In the genomic region with DNA sequence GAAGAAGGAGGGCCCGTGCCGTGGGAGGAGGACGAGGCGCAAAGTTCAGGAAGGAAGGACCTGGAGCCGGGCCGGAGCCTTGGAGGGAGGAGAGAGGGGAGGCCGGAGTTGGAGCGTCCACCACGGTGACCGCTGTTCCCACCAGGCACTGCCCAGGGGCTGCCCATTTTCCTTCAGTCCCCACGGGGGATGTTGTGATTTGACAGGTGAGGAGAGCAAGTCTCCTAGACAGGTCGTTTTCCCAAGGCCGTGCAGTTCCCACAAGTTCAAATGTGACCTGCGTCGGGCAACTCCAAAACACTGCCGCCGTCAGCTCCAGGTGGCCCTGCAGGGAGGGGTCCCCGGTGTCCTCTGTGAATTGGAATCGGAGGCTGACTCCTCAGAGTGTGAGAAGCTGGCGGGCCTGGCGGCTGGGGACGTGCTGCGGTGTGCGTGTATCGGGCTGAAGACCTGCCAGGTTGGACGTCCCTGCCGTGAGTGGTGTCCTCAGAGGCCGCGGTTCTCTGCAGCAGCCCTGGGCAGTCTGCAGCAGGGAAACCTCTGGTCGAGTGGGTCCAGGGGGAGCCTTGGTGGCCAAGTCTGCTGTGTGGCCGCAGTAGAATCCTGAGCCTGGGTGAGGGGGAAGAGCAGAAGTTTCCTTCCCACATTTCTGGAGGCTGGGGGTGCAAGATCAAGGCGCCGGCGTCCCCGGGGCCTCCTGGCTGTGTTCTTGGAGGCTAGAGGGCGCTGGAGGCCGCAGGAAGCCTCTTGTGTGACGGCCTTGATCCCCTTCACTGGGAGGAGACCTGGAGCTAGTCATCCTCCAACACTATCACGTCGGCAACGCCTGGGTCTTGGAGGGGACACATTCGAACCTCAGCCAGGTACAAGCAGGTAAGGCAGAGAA, we compare ENCODE assay signal across 1 cellular context.
TF ChIP-seq lines count a peak whose summit lies in the region.

No MANE protein-coding gene starts in this region.

TF ChIP-seq in HepG2, 621 proteins besides CTCF, POLR2A, EP300 and RAD21 (continued from another document and continues in another):
- TF ChIP-seq, protein P1, sequence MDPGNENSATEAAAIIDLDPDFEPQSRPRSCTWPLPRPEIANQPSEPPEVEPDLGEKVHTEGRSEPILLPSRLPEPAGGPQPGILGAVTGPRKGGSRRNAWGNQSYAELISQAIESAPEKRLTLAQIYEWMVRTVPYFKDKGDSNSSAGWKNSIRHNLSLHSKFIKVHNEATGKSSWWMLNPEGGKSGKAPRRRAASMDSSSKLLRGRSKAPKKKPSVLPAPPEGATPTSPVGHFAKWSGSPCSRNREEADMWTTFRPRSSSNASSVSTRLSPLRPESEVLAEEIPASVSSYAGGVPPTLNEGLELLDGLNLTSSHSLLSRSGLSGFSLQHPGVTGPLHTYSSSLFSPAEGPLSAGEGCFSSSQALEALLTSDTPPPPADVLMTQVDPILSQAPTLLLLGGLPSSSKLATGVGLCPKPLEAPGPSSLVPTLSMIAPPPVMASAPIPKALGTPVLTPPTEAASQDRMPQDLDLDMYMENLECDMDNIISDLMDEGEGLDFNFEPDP (CRISPR knock-in tag; conservative IDR thresholded peaks at IDR 0.05): no peak
- TF ChIP-seq LCORL (IDR thresholded peaks at IDR 0.05): no peak
- 0 out of 2 replicates have a peak, but pooled peaks have one; percentile 29 for TF ChIP-seq LCORL (CRISPR knock-in tag; IDR thresholded peaks at IDR 0.05)
- TF ChIP-seq CHCHD3 (CRISPR knock-in tag; IDR thresholded peaks at IDR 0.05): no peak
- peak; percentile 46; the same call in 1 of the 2 replicates for TF ChIP-seq TBX2 (CRISPR knock-in tag; IDR thresholded peaks at IDR 0.05; ENCODE audit: borderline replicate concordance)
- no peak for TF ChIP-seq ZNF557 (CRISPR knock-in tag; IDR thresholded peaks at IDR 0.05)
- 0 out of 2 replicates have a peak, but pooled peaks have one; percentile 31 for TF ChIP-seq ZNF776 (CRISPR knock-in tag; IDR thresholded peaks at IDR 0.05)
- TF ChIP-seq ZFP1 (CRISPR knock-in tag; IDR thresholded peaks at IDR 0.05): no peak
- no peak for TF ChIP-seq NFE2 (CRISPR knock-in tag; IDR thresholded peaks at IDR 0.05)
- TF ChIP-seq ZNF772 (CRISPR knock-in tag; IDR thresholded peaks at IDR 0.05): no peak
- TF ChIP-seq ZNF354B (CRISPR knock-in tag; IDR thresholded peaks at IDR 0.05): no peak
- no peak for TF ChIP-seq NPAS2 (CRISPR knock-in tag; IDR thresholded peaks at IDR 0.05; ENCODE audit: borderline replicate concordance)
- no peak for TF ChIP-seq ZNF850 (CRISPR knock-in tag; conservative IDR thresholded peaks at IDR 0.05)
- no peak for TF ChIP-seq MTA1 (CRISPR knock-in tag; IDR thresholded peaks at IDR 0.05; ENCODE audit: borderline replicate concordance)
- no peak for TF ChIP-seq ZNF484 (CRISPR knock-in tag; IDR thresholded peaks at IDR 0.05; ENCODE audit: borderline replicate concordance, low read depth)
- TF ChIP-seq, protein P2, sequence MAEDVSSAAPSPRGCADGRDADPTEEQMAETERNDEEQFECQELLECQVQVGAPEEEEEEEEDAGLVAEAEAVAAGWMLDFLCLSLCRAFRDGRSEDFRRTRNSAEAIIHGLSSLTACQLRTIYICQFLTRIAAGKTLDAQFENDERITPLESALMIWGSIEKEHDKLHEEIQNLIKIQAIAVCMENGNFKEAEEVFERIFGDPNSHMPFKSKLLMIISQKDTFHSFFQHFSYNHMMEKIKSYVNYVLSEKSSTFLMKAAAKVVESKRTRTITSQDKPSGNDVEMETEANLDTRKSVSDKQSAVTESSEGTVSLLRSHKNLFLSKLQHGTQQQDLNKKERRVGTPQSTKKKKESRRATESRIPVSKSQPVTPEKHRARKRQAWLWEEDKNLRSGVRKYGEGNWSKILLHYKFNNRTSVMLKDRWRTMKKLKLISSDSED (CRISPR knock-in tag; IDR thresholded peaks at IDR 0.05): no peak
- TF ChIP-seq, protein P3, sequence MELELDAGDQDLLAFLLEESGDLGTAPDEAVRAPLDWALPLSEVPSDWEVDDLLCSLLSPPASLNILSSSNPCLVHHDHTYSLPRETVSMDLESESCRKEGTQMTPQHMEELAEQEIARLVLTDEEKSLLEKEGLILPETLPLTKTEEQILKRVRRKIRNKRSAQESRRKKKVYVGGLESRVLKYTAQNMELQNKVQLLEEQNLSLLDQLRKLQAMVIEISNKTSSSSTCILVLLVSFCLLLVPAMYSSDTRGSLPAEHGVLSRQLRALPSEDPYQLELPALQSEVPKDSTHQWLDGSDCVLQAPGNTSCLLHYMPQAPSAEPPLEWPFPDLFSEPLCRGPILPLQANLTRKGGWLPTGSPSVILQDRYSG (CRISPR knock-in tag; IDR thresholded peaks at IDR 0.05): no peak
- TF ChIP-seq ZNF180 (CRISPR knock-in tag; IDR thresholded peaks at IDR 0.05; ENCODE audit: borderline replicate concordance, low read depth): no peak
- no peak for TF ChIP-seq ARNT2 (CRISPR knock-in tag; IDR thresholded peaks at IDR 0.05; ENCODE audit: low read depth)
- no peak for TF ChIP-seq PRMT3 (CRISPR knock-in tag; IDR thresholded peaks at IDR 0.05; ENCODE audit: borderline replicate concordance, low read depth)
- no peak for TF ChIP-seq ZNF607 (CRISPR knock-in tag; IDR thresholded peaks at IDR 0.05; ENCODE audit: borderline replicate concordance)
- no peak for TF ChIP-seq SCMH1 (CRISPR knock-in tag; IDR thresholded peaks at IDR 0.05; ENCODE audit: borderline replicate concordance)
- TF ChIP-seq RARA (CRISPR knock-in tag; IDR thresholded peaks at IDR 0.05): no peak
- TF ChIP-seq, protein P4, sequence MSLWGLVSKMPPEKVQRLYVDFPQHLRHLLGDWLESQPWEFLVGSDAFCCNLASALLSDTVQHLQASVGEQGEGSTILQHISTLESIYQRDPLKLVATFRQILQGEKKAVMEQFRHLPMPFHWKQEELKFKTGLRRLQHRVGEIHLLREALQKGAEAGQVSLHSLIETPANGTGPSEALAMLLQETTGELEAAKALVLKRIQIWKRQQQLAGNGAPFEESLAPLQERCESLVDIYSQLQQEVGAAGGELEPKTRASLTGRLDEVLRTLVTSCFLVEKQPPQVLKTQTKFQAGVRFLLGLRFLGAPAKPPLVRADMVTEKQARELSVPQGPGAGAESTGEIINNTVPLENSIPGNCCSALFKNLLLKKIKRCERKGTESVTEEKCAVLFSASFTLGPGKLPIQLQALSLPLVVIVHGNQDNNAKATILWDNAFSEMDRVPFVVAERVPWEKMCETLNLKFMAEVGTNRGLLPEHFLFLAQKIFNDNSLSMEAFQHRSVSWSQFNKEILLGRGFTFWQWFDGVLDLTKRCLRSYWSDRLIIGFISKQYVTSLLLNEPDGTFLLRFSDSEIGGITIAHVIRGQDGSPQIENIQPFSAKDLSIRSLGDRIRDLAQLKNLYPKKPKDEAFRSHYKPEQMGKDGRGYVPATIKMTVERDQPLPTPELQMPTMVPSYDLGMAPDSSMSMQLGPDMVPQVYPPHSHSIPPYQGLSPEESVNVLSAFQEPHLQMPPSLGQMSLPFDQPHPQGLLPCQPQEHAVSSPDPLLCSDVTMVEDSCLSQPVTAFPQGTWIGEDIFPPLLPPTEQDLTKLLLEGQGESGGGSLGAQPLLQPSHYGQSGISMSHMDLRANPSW (CRISPR knock-in tag; IDR thresholded peaks at IDR 0.05; ENCODE audit: borderline replicate concordance): no peak
- TF ChIP-seq ZNF891 (CRISPR knock-in tag; IDR thresholded peaks at IDR 0.05): peak; percentile 57
- TF ChIP-seq MAZ (IDR thresholded peaks at IDR 0.05; ENCODE audit: borderline replicate concordance, low read depth, low read length): no peak
- TF ChIP-seq MAZ (CRISPR knock-in tag; IDR thresholded peaks at IDR 0.05; ENCODE audit: low read depth): 0 out of 2 replicates have a peak, but pooled peaks have one; percentile 33
- TF ChIP-seq, protein P5, sequence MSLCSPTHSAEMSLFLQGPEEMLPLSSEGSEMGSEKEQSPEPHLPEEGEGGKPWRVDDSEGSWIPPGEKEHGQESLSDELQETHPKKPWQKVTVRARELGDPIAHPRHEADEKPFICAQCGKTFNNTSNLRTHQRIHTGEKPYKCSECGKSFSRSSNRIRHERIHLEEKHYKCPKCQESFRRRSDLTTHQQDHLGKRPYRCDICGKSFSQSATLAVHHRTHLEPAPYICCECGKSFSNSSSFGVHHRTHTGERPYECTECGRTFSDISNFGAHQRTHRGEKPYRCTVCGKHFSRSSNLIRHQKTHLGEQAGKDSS (CRISPR knock-in tag; IDR thresholded peaks at IDR 0.05; ENCODE audit: borderline replicate concordance, low read depth): no peak
- no peak for TF ChIP-seq TRIM24 (CRISPR knock-in tag; IDR thresholded peaks at IDR 0.05)
- TF ChIP-seq ZFP36L1 (CRISPR knock-in tag; IDR thresholded peaks at IDR 0.05): no peak
- TF ChIP-seq, protein P6, sequence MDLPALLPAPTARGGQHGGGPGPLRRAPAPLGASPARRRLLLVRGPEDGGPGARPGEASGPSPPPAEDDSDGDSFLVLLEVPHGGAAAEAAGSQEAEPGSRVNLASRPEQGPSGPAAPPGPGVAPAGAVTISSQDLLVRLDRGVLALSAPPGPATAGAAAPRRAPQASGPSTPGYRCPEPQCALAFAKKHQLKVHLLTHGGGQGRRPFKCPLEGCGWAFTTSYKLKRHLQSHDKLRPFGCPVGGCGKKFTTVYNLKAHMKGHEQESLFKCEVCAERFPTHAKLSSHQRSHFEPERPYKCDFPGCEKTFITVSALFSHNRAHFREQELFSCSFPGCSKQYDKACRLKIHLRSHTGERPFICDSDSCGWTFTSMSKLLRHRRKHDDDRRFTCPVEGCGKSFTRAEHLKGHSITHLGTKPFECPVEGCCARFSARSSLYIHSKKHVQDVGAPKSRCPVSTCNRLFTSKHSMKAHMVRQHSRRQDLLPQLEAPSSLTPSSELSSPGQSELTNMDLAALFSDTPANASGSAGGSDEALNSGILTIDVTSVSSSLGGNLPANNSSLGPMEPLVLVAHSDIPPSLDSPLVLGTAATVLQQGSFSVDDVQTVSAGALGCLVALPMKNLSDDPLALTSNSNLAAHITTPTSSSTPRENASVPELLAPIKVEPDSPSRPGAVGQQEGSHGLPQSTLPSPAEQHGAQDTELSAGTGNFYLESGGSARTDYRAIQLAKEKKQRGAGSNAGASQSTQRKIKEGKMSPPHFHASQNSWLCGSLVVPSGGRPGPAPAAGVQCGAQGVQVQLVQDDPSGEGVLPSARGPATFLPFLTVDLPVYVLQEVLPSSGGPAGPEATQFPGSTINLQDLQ (CRISPR knock-in tag; IDR thresholded peaks at IDR 0.05): no peak
- no peak for TF ChIP-seq ZNF451 (CRISPR knock-in tag; IDR thresholded peaks at IDR 0.05)
- TF ChIP-seq, protein P7, sequence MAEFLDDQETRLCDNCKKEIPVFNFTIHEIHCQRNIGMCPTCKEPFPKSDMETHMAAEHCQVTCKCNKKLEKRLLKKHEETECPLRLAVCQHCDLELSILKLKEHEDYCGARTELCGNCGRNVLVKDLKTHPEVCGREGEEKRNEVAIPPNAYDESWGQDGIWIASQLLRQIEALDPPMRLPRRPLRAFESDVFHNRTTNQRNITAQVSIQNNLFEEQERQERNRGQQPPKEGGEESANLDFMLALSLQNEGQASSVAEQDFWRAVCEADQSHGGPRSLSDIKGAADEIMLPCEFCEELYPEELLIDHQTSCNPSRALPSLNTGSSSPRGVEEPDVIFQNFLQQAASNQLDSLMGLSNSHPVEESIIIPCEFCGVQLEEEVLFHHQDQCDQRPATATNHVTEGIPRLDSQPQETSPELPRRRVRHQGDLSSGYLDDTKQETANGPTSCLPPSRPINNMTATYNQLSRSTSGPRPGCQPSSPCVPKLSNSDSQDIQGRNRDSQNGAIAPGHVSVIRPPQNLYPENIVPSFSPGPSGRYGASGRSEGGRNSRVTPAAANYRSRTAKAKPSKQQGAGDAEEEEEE (CRISPR knock-in tag; IDR thresholded peaks at IDR 0.05; ENCODE audit: borderline replicate concordance): no peak
- no peak for TF ChIP-seq ZIK1 (CRISPR knock-in tag; IDR thresholded peaks at IDR 0.05; ENCODE audit: borderline replicate concordance, low read depth)
- TF ChIP-seq ZNF674 (CRISPR knock-in tag; IDR thresholded peaks at IDR 0.05; ENCODE audit: low read depth): no peak
- TF ChIP-seq, protein P8, sequence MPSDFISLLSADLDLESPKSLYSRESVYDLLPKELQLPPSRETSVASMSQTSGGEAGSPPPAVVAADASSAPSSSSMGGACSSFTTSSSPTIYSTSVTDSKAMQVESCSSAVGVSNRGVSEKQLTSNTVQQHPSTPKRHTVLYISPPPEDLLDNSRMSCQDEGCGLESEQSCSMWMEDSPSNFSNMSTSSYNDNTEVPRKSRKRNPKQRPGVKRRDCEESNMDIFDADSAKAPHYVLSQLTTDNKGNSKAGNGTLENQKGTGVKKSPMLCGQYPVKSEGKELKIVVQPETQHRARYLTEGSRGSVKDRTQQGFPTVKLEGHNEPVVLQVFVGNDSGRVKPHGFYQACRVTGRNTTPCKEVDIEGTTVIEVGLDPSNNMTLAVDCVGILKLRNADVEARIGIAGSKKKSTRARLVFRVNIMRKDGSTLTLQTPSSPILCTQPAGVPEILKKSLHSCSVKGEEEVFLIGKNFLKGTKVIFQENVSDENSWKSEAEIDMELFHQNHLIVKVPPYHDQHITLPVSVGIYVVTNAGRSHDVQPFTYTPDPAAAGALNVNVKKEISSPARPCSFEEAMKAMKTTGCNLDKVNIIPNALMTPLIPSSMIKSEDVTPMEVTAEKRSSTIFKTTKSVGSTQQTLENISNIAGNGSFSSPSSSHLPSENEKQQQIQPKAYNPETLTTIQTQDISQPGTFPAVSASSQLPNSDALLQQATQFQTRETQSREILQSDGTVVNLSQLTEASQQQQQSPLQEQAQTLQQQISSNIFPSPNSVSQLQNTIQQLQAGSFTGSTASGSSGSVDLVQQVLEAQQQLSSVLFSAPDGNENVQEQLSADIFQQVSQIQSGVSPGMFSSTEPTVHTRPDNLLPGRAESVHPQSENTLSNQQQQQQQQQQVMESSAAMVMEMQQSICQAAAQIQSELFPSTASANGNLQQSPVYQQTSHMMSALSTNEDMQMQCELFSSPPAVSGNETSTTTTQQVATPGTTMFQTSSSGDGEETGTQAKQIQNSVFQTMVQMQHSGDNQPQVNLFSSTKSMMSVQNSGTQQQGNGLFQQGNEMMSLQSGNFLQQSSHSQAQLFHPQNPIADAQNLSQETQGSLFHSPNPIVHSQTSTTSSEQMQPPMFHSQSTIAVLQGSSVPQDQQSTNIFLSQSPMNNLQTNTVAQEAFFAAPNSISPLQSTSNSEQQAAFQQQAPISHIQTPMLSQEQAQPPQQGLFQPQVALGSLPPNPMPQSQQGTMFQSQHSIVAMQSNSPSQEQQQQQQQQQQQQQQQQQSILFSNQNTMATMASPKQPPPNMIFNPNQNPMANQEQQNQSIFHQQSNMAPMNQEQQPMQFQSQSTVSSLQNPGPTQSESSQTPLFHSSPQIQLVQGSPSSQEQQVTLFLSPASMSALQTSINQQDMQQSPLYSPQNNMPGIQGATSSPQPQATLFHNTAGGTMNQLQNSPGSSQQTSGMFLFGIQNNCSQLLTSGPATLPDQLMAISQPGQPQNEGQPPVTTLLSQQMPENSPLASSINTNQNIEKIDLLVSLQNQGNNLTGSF (CRISPR knock-in tag; IDR thresholded peaks at IDR 0.05): no peak
- no peak for TF ChIP-seq TCF12 (IDR thresholded peaks at IDR 0.05)
- TF ChIP-seq TCF12 (CRISPR knock-in tag; IDR thresholded peaks at IDR 0.05): no peak
- TF ChIP-seq ZNF781 (CRISPR knock-in tag; IDR thresholded peaks at IDR 0.05; ENCODE audit: borderline replicate concordance, not compliant biosample characterization): no peak
- TF ChIP-seq TSC22D2 (CRISPR knock-in tag; IDR thresholded peaks at IDR 0.05; ENCODE audit: borderline replicate concordance): no peak
